ENCODE assay signal across 1 cellular context in genomic region chr1:155167166-155168104, GRCh38.
A peak's percentile ranks its signal among the peaks of the same experiment; 100 is the strongest.
TF ChIP-seq lines count a peak whose summit lies in the region.

No MANE protein-coding gene starts in this region.

TF ChIP-seq in HepG2, 621 proteins besides CTCF, POLR2A, EP300 and RAD21 (continued from another document and continues in another):
- peak; percentile 14; the same call in 1 of the 2 replicates for TF ChIP-seq ZNF609 (CRISPR knock-in tag; IDR thresholded peaks at IDR 0.05; ENCODE audit: borderline replicate concordance)
- TF ChIP-seq ZNF672 (CRISPR knock-in tag; IDR thresholded peaks at IDR 0.05) = no peak
- 0 out of 2 replicates have a peak, but pooled peaks have one; percentile 36 for TF ChIP-seq HDAC2 (CRISPR knock-in tag; IDR thresholded peaks at IDR 0.05)
- TF ChIP-seq ZNF850 (CRISPR knock-in tag; conservative IDR thresholded peaks at IDR 0.05) = no peak
- 0 out of 2 replicates have a peak, but pooled peaks have one; percentile 19 for TF ChIP-seq ZNF263 (CRISPR knock-in tag; IDR thresholded peaks at IDR 0.05)
- 0 out of 2 replicates have a peak, but pooled peaks have one; percentile 21 for TF ChIP-seq ZNF556 (CRISPR knock-in tag; IDR thresholded peaks at IDR 0.05; ENCODE audit: borderline replicate concordance)
- TF ChIP-seq RFXANK (CRISPR knock-in tag; IDR thresholded peaks at IDR 0.05) = no peak
- TF ChIP-seq SIN3A (IDR thresholded peaks at IDR 0.05; ENCODE audit: borderline replicate concordance, low read depth, low read length) = peak; percentile 50; the same call in 1 of the 2 replicates
- TF ChIP-seq ERF (CRISPR knock-in tag; IDR thresholded peaks at IDR 0.05) = 0 out of 2 replicates have a peak, but pooled peaks have one; percentile 12
- no peak for TF ChIP-seq NAIF1 (CRISPR knock-in tag; IDR thresholded peaks at IDR 0.05; ENCODE audit: borderline replicate concordance)
- TF ChIP-seq ZBTB25 (CRISPR knock-in tag; IDR thresholded peaks at IDR 0.05) = no peak
- peak; percentile 68; the same call in 1 of the 2 replicates for TF ChIP-seq ZNF619 (CRISPR knock-in tag; IDR thresholded peaks at IDR 0.05)
- peak; percentile 68; the same call in 1 of the 2 replicates for TF ChIP-seq ZSCAN31 (CRISPR knock-in tag; IDR thresholded peaks at IDR 0.05; ENCODE audit: low read depth)
- TF ChIP-seq ZNF740 (CRISPR knock-in tag; IDR thresholded peaks at IDR 0.05) = peak; percentile 73; the same call in 1 of the 2 replicates
- peak; percentile 40; the same call in 1 of the 2 replicates for TF ChIP-seq ARID5B (CRISPR knock-in tag; IDR thresholded peaks at IDR 0.05)
- no peak for TF ChIP-seq SOX6 (IDR thresholded peaks at IDR 0.05)
- peak; percentile 59 for TF ChIP-seq SOX6 (CRISPR knock-in tag; IDR thresholded peaks at IDR 0.05)
- peak; percentile 67; the same call in 1 of the 2 replicates for TF ChIP-seq RXRB (CRISPR knock-in tag; IDR thresholded peaks at IDR 0.05; ENCODE audit: borderline replicate concordance)
- no peak for TF ChIP-seq PRDM15 (CRISPR knock-in tag; IDR thresholded peaks at IDR 0.05)
- peak; percentile 30; the same call in 1 of the 2 replicates for TF ChIP-seq THAP9 (CRISPR knock-in tag; IDR thresholded peaks at IDR 0.05; ENCODE audit: borderline replicate concordance)
- TF ChIP-seq NR2C2 (CRISPR knock-in tag; IDR thresholded peaks at IDR 0.05; ENCODE audit: borderline replicate concordance) = peak; percentile 19; the same call in 1 of the 2 replicates
- no peak for TF ChIP-seq ZNF292 (CRISPR knock-in tag; IDR thresholded peaks at IDR 0.05; ENCODE audit: borderline replicate concordance, low read depth)
- peak; percentile 49; the same call in 1 of the 2 replicates for TF ChIP-seq TSC22D2 (CRISPR knock-in tag; IDR thresholded peaks at IDR 0.05; ENCODE audit: borderline replicate concordance)
- TF ChIP-seq MIXL1 (CRISPR knock-in tag; IDR thresholded peaks at IDR 0.05) = 0 out of 2 replicates have a peak, but pooled peaks have one; percentile 56
- TF ChIP-seq NR1H2 (CRISPR knock-in tag; IDR thresholded peaks at IDR 0.05; ENCODE audit: borderline replicate concordance, low read depth) = no peak
- 0 out of 2 replicates have a peak, but pooled peaks have one; percentile 18 for TF ChIP-seq ZFX (CRISPR knock-in tag; IDR thresholded peaks at IDR 0.05; ENCODE audit: low read depth)
- 0 out of 2 replicates have a peak, but pooled peaks have one; percentile 12 for TF ChIP-seq FOXO1 (CRISPR knock-in tag; IDR thresholded peaks at IDR 0.05)
- peak; percentile 81; the same call in 1 of the 2 replicates for TF ChIP-seq ZSCAN25 (CRISPR knock-in tag; IDR thresholded peaks at IDR 0.05)
- TF ChIP-seq STAG1 (CRISPR knock-in tag; IDR thresholded peaks at IDR 0.05) = peak; percentile 98
- TF ChIP-seq SMAD3 (CRISPR knock-in tag; IDR thresholded peaks at IDR 0.05) = peak; percentile 62; the same call in 1 of the 2 replicates
- no peak for TF ChIP-seq RBAK (CRISPR knock-in tag; IDR thresholded peaks at IDR 0.05)
- no peak for TF ChIP-seq KDM5A (IDR thresholded peaks at IDR 0.05; ENCODE audit: borderline replicate concordance, low read length)
- TF ChIP-seq ZFP91 (CRISPR knock-in tag; IDR thresholded peaks at IDR 0.05; ENCODE audit: borderline replicate concordance) = peak; percentile 51; the same call in 1 of the 2 replicates
- peak; percentile 50; the same call in 1 of the 2 replicates for TF ChIP-seq ZNF770 (CRISPR knock-in tag; IDR thresholded peaks at IDR 0.05)
- peak; percentile 90 for TF ChIP-seq HNRNPL (IDR thresholded peaks at IDR 0.05; ENCODE audit: low read depth, low read length)
- TF ChIP-seq ZC3H4 (CRISPR knock-in tag; IDR thresholded peaks at IDR 0.05; ENCODE audit: borderline replicate concordance) = no peak
